In the genomic region with DNA sequence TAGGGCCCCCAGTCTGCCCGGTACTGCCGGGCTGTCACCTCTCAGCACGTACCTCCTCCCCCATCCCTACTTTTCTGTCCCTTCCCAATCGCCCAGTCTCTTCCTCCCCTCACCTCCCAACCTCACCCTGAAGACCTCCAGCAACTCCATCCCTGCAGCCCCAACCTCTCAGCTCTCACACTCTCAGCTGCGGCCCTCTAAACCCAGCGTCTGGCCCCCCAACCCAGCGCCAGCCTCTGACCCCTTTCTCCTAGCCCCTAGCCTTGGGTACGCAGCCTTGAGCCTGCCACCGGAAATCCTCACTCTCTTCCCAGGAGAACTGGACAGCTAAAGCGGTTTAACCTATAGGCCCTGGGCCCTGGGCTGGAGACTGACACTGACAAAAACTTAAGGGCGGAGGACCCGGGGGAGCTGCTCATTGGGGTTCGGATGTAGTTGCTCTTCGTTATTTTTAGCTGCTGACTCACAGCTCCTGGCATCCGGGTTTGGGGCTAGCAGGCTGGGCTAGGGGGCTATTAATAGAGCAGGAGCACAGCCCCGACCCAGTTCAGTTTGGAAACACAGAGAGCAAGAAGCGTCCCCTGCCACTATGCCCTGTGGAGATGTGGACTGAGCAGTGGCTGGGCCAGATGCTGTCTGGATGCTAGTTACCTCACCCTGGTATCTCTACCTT, we compare ENCODE assay signal across 8 cellular contexts. TPM values are rescaled to one million over a fixed set of nuclear protein-coding genes. Genes with fewer than 3 reads are reported as not detected.
DNase-seq lines count a peak whose midpoint lies in the region; ATAC-seq and TF ChIP-seq lines count a peak whose summit lies in the region.

No MANE protein-coding gene starts in this region.

- peaks cover 29% of the 10 kb centered on the region for H3K4me1 Mint-ChIP-seq in activated naive CD8-positive, alpha-beta T cell treated with anti-CD3 and anti-CD28 coated beads, Interleukin-2, amount 50 U/mL, for 24 hours
- peaks cover 32 to 36% of the 10 kb centered on the region in 2 donors for H3K4me1 Mint-ChIP-seq in immature natural killer cell

- no peaks in the 10 kb centered on the region for H3K27me3 ChIP-seq in thoracic aorta (replicated peaks; ENCODE audit: insufficient read depth)

- no peaks in the 10 kb centered on the region for H3K36me3 ChIP-seq in thoracic aorta

- H3K36me3 Mint-ChIP-seq in activated naive CD8-positive, alpha-beta T cell treated with anti-CD3 and anti-CD28 coated beads, Interleukin-2, amount 50 U/mL, for 24 hours (ENCODE audit: low read depth) = no peaks in the 10 kb centered on the region
- H3K36me3 Mint-ChIP-seq in immature natural killer cell = no peaks in the 10 kb centered on the region

- H3K4me3 Mint-ChIP-seq in activated naive CD8-positive, alpha-beta T cell treated with anti-CD3 and anti-CD28 coated beads, Interleukin-2, amount 50 U/mL, for 24 hours = peak overlapping the region; percentile 88
- peak overlapping the region; percentile 85 to 94 (median 91) for H3K4me3 Mint-ChIP-seq in immature natural killer cell

- peak overlapping the region; percentile 88 for H3K4me3 ChIP-seq in thoracic aorta

- ATAC-seq in activated naive CD8-positive, alpha-beta T cell treated with anti-CD3 and anti-CD28 coated beads, Interleukin-2, amount 50 U/mL, for 24 hours = no peak
- ATAC-seq in thoracic aorta (ENCODE audit: insufficient number of reproducible peaks, low FRiP score, low read depth) (peak; percentile 68), GM19467 (IDR thresholded peaks at IDR 0.05; ENCODE audit: unreplicated experiment) (no peak)

- DNase-seq in A172 (ENCODE audit: low spot score) = peak; percentile 61
- DNase-seq in HCEC 1CT = peak; percentile 77
- DNase-seq in activated naive CD8-positive, alpha-beta T cell treated with anti-CD3 and anti-CD28 coated beads, Interleukin-2, amount 50 U/mL, for 24 hours = no peak
- peak in 1 of 3 donors; percentile 21 for DNase-seq in immature natural killer cell
- DNase-seq in thoracic aorta (ENCODE audit: low spot score) = peak; percentile 34
- no peak for DNase-seq in NCI-H748 (lab: John Stamatoyannopoulos, UW; ENCODE audit: unreplicated experiment)
- no peak for DNase-seq in GM20000 (ENCODE audit: low spot score)

- H3K4me1 ChIP-seq in thoracic aorta (ENCODE audit: control insufficient read depth in 1 of 2, low read depth in 2 of 2) = peaks cover 2 to 20% of the 10 kb centered on the region in 2 donors

- no peak overlapping the region for H3K27ac Mint-ChIP-seq in activated naive CD8-positive, alpha-beta T cell treated with anti-CD3 and anti-CD28 coated beads, Interleukin-2, amount 50 U/mL, for 24 hours
- peak overlapping the region; percentile 51 to 81 (median 66) for H3K27ac Mint-ChIP-seq in immature natural killer cell

- H3K9me3 Mint-ChIP-seq in activated naive CD8-positive, alpha-beta T cell treated with anti-CD3 and anti-CD28 coated beads, Interleukin-2, amount 50 U/mL, for 24 hours = no peaks in the 10 kb centered on the region
- peaks cover 0 to 3% (median 0%) of the 10 kb centered on the region in 6 donors for H3K9me3 Mint-ChIP-seq in immature natural killer cell

- H3K9me3 ChIP-seq in thoracic aorta = no peaks in the 10 kb centered on the region

- H3K27me3 Mint-ChIP-seq in activated naive CD8-positive, alpha-beta T cell treated with anti-CD3 and anti-CD28 coated beads, Interleukin-2, amount 50 U/mL, for 24 hours = peaks cover 12% of the 10 kb centered on the region
- H3K27me3 Mint-ChIP-seq in immature natural killer cell (ENCODE audit: low read depth in 3 of 3) = peaks cover 7 to 18% (median 15%) of the 10 kb centered on the region in 3 donors

- TF ChIP-seq CTCF in thoracic aorta (IDR thresholded peaks at IDR 0.05) (no peak), GM20000 (IDR thresholded peaks at IDR 0.05; ENCODE audit: extremely low read depth, missing control alignments) (no peak)

- H3K27ac ChIP-seq in thoracic aorta = peak overlapping the region; percentile 97 to 99

RNA-seq across cellular contexts. Expression of gene DLG3, which starts 9.6 kb away (rescaled TPM):
- 10.2 and 11.9 TPM in 2 replicates for total RNA-seq in A172 (2014; rRNA removed; shearing (Covaris generic))
- 1 to 10 TPM; 1.9 to 9.9 (median 6.6) TPM for polyA plus RNA-seq in immature natural killer cell
- 10 to 100 TPM; 17.3 to 18.7 TPM for total RNA-seq in thoracic aorta

RNA-seq across cellular contexts. Expression of gene GDPD2, which starts 11.9 kb away (rescaled TPM):
- total RNA-seq in A172 (2014; rRNA removed; shearing (Covaris generic)) = 0.07 and 0.12 TPM in 2 replicates
- polyA plus RNA-seq in immature natural killer cell = not detected
- not detected for total RNA-seq in thoracic aorta

Comparison
In these comparisons a context has a peak if more than half of its experiments do, and no peak if none do; other contexts are left out.
1. DNase-seq: peak in A172 (single experiment), HCEC 1CT (single experiment) and thoracic aorta (single experiment); none in activated naive CD8-positive, alpha-beta T cell treated with anti-CD3 and anti-CD28 coated beads, Interleukin-2, amount 50 U/mL, for 24 hours (single experiment), NCI-H748 (single experiment) and GM20000 (single experiment).